Comparison of ENCODE assay signal across 16 cellular contexts in the genomic region with DNA sequence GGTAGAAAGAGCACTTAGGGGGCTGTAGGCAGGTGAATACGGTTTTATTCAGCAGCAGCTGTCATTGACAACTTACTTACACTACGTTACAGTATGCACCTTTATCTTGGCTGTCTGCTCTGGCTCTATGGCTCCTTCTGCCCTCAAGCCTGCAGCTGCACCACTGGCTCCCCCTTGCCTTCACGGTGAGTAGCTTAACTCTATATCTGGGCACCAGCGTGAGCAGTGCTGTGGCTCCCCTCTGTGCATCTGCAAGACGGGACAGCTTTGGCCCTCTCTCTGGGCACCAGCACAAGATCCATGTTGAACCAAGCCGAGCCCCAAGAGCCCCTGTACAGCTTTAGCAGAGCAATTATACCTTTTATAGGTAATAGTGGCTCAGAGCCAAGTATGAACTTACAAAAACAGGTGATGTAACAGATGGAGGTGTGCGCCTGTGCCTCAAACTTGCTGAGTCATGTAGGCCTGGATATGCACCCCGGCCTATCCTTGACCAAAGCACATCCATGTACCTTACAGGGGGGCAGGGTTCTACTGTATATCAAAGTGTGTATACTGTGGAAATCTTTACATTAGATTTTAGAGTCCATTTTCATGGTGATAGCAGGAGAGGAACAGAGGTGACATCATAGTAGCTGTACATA.
A peak's percentile ranks its signal among the peaks of the same experiment; 100 is the strongest.
DNase-seq lines count a peak whose midpoint lies in the region; ATAC-seq and TF ChIP-seq lines count a peak whose summit lies in the region.
"Had no signal": no experiment of that assay in that cellular context is flagged by ENCODE, and none has a peak within 500 bp of the region (broad histone marks: within the 10 kb centered on the region; RNA-seq: fewer than 3 reads in every experiment).

No MANE protein-coding gene starts in this region.

- peak; percentile 51 for ATAC-seq in effector memory CD8-positive, alpha-beta T cell (replicated peaks)
- no peak for ATAC-seq in GM21390 (IDR thresholded peaks at IDR 0.05; ENCODE audit: unreplicated experiment)
- ATAC-seq: activated naive CD4-positive, alpha-beta T cell treated with anti-CD3 and anti-CD28 coated beads, Interleukin-2, amount 50 U/mL, for 72 hours; naive thymus-derived CD8-positive, alpha-beta T cell had no signal

- TF ChIP-seq CTCF in GM06990 (IDR thresholded peaks at IDR 0.05; ENCODE audit: insufficient read depth, low read length, poor library complexity, severe bottlenecking) (no peak), mesothelial cell of epicardium (IDR thresholded peaks at IDR 0.05; ENCODE audit: unreplicated experiment) (no peak)

- H3K4me1 Mint-ChIP-seq in effector memory CD8-positive, alpha-beta T cell (ENCODE audit: low read depth in 2 of 2), result peaks cover 7 to 10% of the 10 kb centered on the region in 2 donors
- peaks cover 5% of the 10 kb centered on the region for H3K4me1 Mint-ChIP-seq in mesothelial cell of epicardium

- H3K4me3 Mint-ChIP-seq in effector memory CD8-positive, alpha-beta T cell, result no peak overlapping the region
- H3K4me3 Mint-ChIP-seq in mesothelial cell of epicardium, result no peak overlapping the region
- H3K4me3 Mint-ChIP-seq: naive thymus-derived CD8-positive, alpha-beta T cell had no signal

- no peaks in the 10 kb centered on the region for H3K27me3 ChIP-seq in GM06990 (replicated peaks; ENCODE audit: control insufficient read depth, insufficient read depth, low read length)
- H3K27me3 ChIP-seq: thyroid gland had no signal

- H3K27me3 Mint-ChIP-seq in effector memory CD8-positive, alpha-beta T cell, result no peaks in the 10 kb centered on the region
- no peaks in the 10 kb centered on the region for H3K27me3 Mint-ChIP-seq in mesothelial cell of epicardium (ENCODE audit: low read depth)
- H3K27me3 Mint-ChIP-seq: naive thymus-derived CD8-positive, alpha-beta T cell had no signal

- H3K9me3 Mint-ChIP-seq in effector memory CD8-positive, alpha-beta T cell, result no peaks in the 10 kb centered on the region
- H3K9me3 Mint-ChIP-seq in mesothelial cell of epicardium, result peaks cover 18% of the 10 kb centered on the region

- H3K36me3 ChIP-seq in GM06990 (ENCODE audit: control insufficient read depth, insufficient read depth, low read length), result no peaks in the 10 kb centered on the region
- H3K36me3 ChIP-seq: thyroid gland had no signal

- peaks cover 5% of the 10 kb centered on the region for H3K36me3 Mint-ChIP-seq in effector memory CD8-positive, alpha-beta T cell (ENCODE audit: insufficient read depth)
- H3K36me3 Mint-ChIP-seq in mesothelial cell of epicardium, result peaks cover 5% of the 10 kb centered on the region
- H3K36me3 Mint-ChIP-seq: activated naive CD4-positive, alpha-beta T cell treated with anti-CD3 and anti-CD28 coated beads, Interleukin-2, amount 50 U/mL, for 72 hours; naive thymus-derived CD8-positive, alpha-beta T cell had no signal

- H3K27ac Mint-ChIP-seq in effector memory CD8-positive, alpha-beta T cell, result no peak overlapping the region
- no peak overlapping the region for H3K27ac Mint-ChIP-seq in mesothelial cell of epicardium
- H3K27ac Mint-ChIP-seq: activated naive CD4-positive, alpha-beta T cell treated with anti-CD3 and anti-CD28 coated beads, Interleukin-2, amount 50 U/mL, for 72 hours had no signal

- H3K4me3 ChIP-seq in GM06990 (replicated peaks; ENCODE audit: low read depth, low read length), result no peak overlapping the region
- H3K4me3 ChIP-seq: thyroid gland had no signal

- DNase-seq in COR-L47 (lab: John Stamatoyannopoulos, UW), result peak; percentile 31
- peak; percentile 20 for DNase-seq in GM06990 (ENCODE audit: extremely low read depth, insufficient read length)
- DNase-seq in NCI-H2171 treated with DMSO at 0.1 percent for 48 hours (lab: John Stamatoyannopoulos, UW), result peak; percentile 88
- no peak for DNase-seq in effector memory CD8-positive, alpha-beta T cell
- DNase-seq in mesothelial cell of epicardium (ENCODE audit: low spot score in 2 of 2, unreplicated experiment in 2 of 2), result no peak
- DNase-seq in 8988T, result no peak
- DNase-seq: activated CD4-positive, alpha-beta T cell treated with anti-CD3 and anti-CD28 coated beads for 1 hour; activated CD8-positive, alpha-beta memory T cell treated with anti-CD3 and anti-CD28 coated beads, Interleukin-2, amount 50 U/mL, for 48 hours; effector CD4-positive, alpha-beta T cell; KBM-7; naive thymus-derived CD8-positive, alpha-beta T cell; NCI-H146; NCI-H446 treated with DMSO at 0.1 percent for 48 hours; thyroid gland had no signal

Comparison
In these comparisons a context has a peak if more than half of its experiments do, and no peak if none do; other contexts are left out.
1. DNase-seq: peak in COR-L47 (single experiment), GM06990 (single experiment) and NCI-H2171 treated with DMSO at 0.1 percent for 48 hours (single experiment); none in effector memory CD8-positive, alpha-beta T cell (0 of 3), mesothelial cell of epicardium (0 of 2) and 8988T (single experiment).